Comparison of ENCODE assay signal across 17 cellular contexts in the genomic region with DNA sequence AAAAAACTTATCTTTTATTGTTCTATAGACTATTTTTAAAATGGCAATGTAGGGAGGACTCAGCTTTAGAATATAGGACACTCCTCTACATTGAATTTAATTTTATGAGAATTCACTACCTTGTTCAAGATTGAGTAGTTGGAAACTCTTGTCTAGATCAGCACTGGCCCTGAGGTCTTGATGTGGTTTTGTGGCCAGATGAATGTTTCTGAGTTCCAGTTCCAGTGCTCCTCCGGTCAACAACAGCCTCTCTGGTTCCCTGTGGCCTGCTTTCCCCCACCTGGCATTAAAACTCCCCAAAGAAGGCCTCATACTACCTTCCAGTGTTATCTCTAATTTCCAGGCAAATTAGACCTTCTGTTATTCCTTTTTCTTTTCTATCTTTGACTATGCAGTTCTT. TPM values are rescaled to one million over a fixed set of nuclear protein-coding genes. Genes with fewer than 3 reads are reported as not detected.
A peak's percentile ranks its signal among the peaks of the same experiment; 100 is the strongest.
DNase-seq lines count a peak whose midpoint lies in the region; ATAC-seq and TF ChIP-seq lines count a peak whose summit lies in the region.
"Had no signal": no experiment of that assay in that cellular context is flagged by ENCODE, and none has a peak within 500 bp of the region (broad histone marks: within the 10 kb centered on the region; RNA-seq: fewer than 3 reads in every experiment).

No MANE protein-coding gene starts in this region.

- no peaks in the 10 kb centered on the region for H3K36me3 ChIP-seq in BLaER1 treated with 17β-estradiol and CSF1 and Interleukin-3, amounts not matched to agents 10 nM and 100 nM
- no peaks in the 10 kb centered on the region for H3K36me3 ChIP-seq in OCI-LY7 (ENCODE audit: insufficient read depth, low read length)

- no peak overlapping the region for H3K4me3 ChIP-seq in BLaER1 treated with 17β-estradiol and CSF1 and Interleukin-3, amounts not matched to agents 10 nM and 100 nM
- H3K4me3 ChIP-seq in OCI-LY7 (ENCODE audit: low read depth, low read length, poor library complexity, severe bottlenecking): no peak overlapping the region
- H3K4me3 ChIP-seq: PC-9 had no signal

- H3K9me3 Mint-ChIP-seq in activated naive CD8-positive, alpha-beta T cell treated with anti-CD3 and anti-CD28 coated beads for 36 hours: no peaks in the 10 kb centered on the region
- no peaks in the 10 kb centered on the region for H3K9me3 Mint-ChIP-seq in natural killer cell

- H2AFZ ChIP-seq in OCI-LY7 (ENCODE audit: low read length): no peak overlapping the region
- H2AFZ ChIP-seq: PC-9 had no signal

- peaks cover 9 to 25% (median 12%) of the 10 kb centered on the region in 10 experiments; a peak in 19 of 20 replicates for H3K4me1 ChIP-seq in BLaER1 treated with 17β-estradiol and CSF1 and Interleukin-3, amounts not matched to agents 10 nM and 100 nM
- peaks cover 57% of the 10 kb centered on the region for H3K4me1 ChIP-seq in OCI-LY7 (ENCODE audit: insufficient read depth, low read length, poor library complexity, severe bottlenecking)

- POLR2A ChIA-PET in OCI-LY7 (lab: Charles Lee): interaction anchor here (0.7 to 1.7 kb wide), 4 partner anchors 15 to 22 kb away, joined by 3 to 4 read pairs (median 4); no protein-coding TSS in a partner anchor
- POLR2A ChIA-PET in RWPE1 (lab: Yijun Ruan, JAX; ENCODE audit: low non-redundant PET): no interaction called here

- H3K36me3 Mint-ChIP-seq in activated naive CD8-positive, alpha-beta T cell treated with anti-CD3 and anti-CD28 coated beads for 36 hours: no peaks in the 10 kb centered on the region
- H3K36me3 Mint-ChIP-seq in natural killer cell: peaks cover under 1% of the 10 kb centered on the region

- TF ChIP-seq CTCF in OCI-LY7 (conservative IDR thresholded peaks at IDR 0.05; ENCODE audit: low read length): no peak
- TF ChIP-seq CTCF in natural killer cell (IDR thresholded peaks at IDR 0.05): no peak
- TF ChIP-seq CTCF in RWPE1 (conservative IDR thresholded peaks at IDR 0.05; ENCODE audit: low read depth): no peak

- no peaks in the 10 kb centered on the region for H3K27me3 ChIP-seq in BLaER1 treated with 17β-estradiol and CSF1 and Interleukin-3, amounts not matched to agents 10 nM and 100 nM

- no peaks in the 10 kb centered on the region for H3K9me2 ChIP-seq in OCI-LY7 (ENCODE audit: insufficient read depth, low read length)

- H4K20me1 ChIP-seq in BLaER1 treated with 17β-estradiol and CSF1 and Interleukin-3, amounts not matched to agents 10 nM and 100 nM: no peaks in the 10 kb centered on the region
- no peaks in the 10 kb centered on the region for H4K20me1 ChIP-seq in OCI-LY7 (ENCODE audit: insufficient read depth, low read length)

- no peak overlapping the region for H3K27ac ChIP-seq in BLaER1 treated with 17β-estradiol and CSF1 and Interleukin-3, amounts not matched to agents 10 nM and 100 nM
- no peak overlapping the region for H3K27ac ChIP-seq in OCI-LY7 (ENCODE audit: low read depth, low read length, poor library complexity, severe bottlenecking)
- H3K27ac ChIP-seq in RWPE1: no peak overlapping the region
- H3K27ac ChIP-seq: PC-9 had no signal

- H3K9me3 ChIP-seq in BLaER1 treated with 17β-estradiol and CSF1 and Interleukin-3, amounts not matched to agents 10 nM and 100 nM (replicated peaks in 1 of 11): peaks cover 4 to 11% (median 7%) of the 10 kb centered on the region in 11 experiments; a peak in 21 of 22 replicates
- peaks cover 2% of the 10 kb centered on the region; the same call in 1 of the 2 replicates for H3K9me3 ChIP-seq in OCI-LY7 (ENCODE audit: low read length)

- intact Hi-C loops in OCI-LY7 (cut with micrococcal nuclease; ENCODE audit: unreplicated experiment) (no loop called here), natural killer cell (cut with micrococcal nuclease) (no loop called here)

- H3K27ac Mint-ChIP-seq in activated naive CD8-positive, alpha-beta T cell treated with anti-CD3 and anti-CD28 coated beads for 36 hours: peak overlapping the region; percentile 40
- no peak overlapping the region for H3K27ac Mint-ChIP-seq in natural killer cell

- H3K4me1 Mint-ChIP-seq in activated naive CD8-positive, alpha-beta T cell treated with anti-CD3 and anti-CD28 coated beads for 36 hours: peaks cover 31% of the 10 kb centered on the region
- H3K4me1 Mint-ChIP-seq in natural killer cell: peaks cover 0 to 4% of the 10 kb centered on the region in 2 donors

- H3K4me3 Mint-ChIP-seq in activated naive CD8-positive, alpha-beta T cell treated with anti-CD3 and anti-CD28 coated beads for 36 hours: no peak overlapping the region
- H3K4me3 Mint-ChIP-seq in natural killer cell: no peak overlapping the region

- H3K79me2 ChIP-seq in OCI-LY7 (ENCODE audit: insufficient read depth, low read depth, low read length): no peaks in the 10 kb centered on the region

- H3K4me2 ChIP-seq in BLaER1 treated with 17β-estradiol and CSF1 and Interleukin-3, amounts not matched to agents 10 nM and 100 nM: peak overlapping the region in 8 of 11 experiments; percentile 10 to 56 (median 24); a peak in 9 of 22 replicates
- peak overlapping the region; percentile 33 for H3K4me2 ChIP-seq in OCI-LY7 (ENCODE audit: low read length)
- H3K4me2 ChIP-seq: PC-9 had no signal

- peak; percentile 13 to 27 for DNase-seq in activated CD4-positive, alpha-beta T cell treated with anti-CD3 and anti-CD28 coated beads, Interleukin-2, amount 50 U/mL, for 48 hours
- no peak for DNase-seq in activated CD4-positive, alpha-beta T cell treated with anti-CD3 and anti-CD28 coated beads, Interleukin-2, amount 50 U/mL, for 4 hours
- no peak for DNase-seq in OCI-LY7 (ENCODE audit: low spot score)
- peak; percentile 46 for DNase-seq in activated naive CD8-positive, alpha-beta T cell treated with anti-CD3 and anti-CD28 coated beads for 36 hours
- DNase-seq in natural killer cell: no peak
- no peak for DNase-seq in NCI-H2171 (lab: John Stamatoyannopoulos, UW)
- no peak for DNase-seq in RWPE1 (ENCODE audit: low spot score)
- DNase-seq: DMS79 treated with DMSO at 0.1 percent for 48 hours, GF-D8, NCI-H1048, NCI-H146, NCI-H2081 treated with DMSO at 0.1 percent for 48 hours, NCI-H2227 treated with DMSO at 0.1 percent for 48 hours, NCI-H524 treated with DMSO at 0.1 percent for 48 hours, PC-9 had no signal

- ATAC-seq in natural killer cell: no peak
- ATAC-seq: Right ventricle myocardium inferior had no signal

- H3K27me3 Mint-ChIP-seq in activated naive CD8-positive, alpha-beta T cell treated with anti-CD3 and anti-CD28 coated beads for 36 hours: no peaks in the 10 kb centered on the region
- peaks cover 12 to 20% of the 10 kb centered on the region in 2 donors for H3K27me3 Mint-ChIP-seq in natural killer cell (ENCODE audit: low read depth in 2 of 2)

- no TSS peak for BruUV-seq in OCI-LY7 (replicated peaks; lab: Mats Ljungman, UMichigan)

- CTCF ChIA-PET in OCI-LY7 (lab: Charles Lee; ENCODE audit: unreplicated experiment) (no interaction called here), RWPE1 (lab: Yijun Ruan, JAX) (no interaction called here)

- H3K9ac ChIP-seq in BLaER1 treated with 17β-estradiol and CSF1 and Interleukin-3, amounts not matched to agents 10 nM and 100 nM: 0 out of 22 replicates have a peak overlapping the region, but pooled peaks of 1 of the 11 experiments have one; percentile 5

RNA-seq across cellular contexts. Expression of gene ANP32A, which starts 9.4 kb away (rescaled TPM):
- 232 and 282 TPM in 2 replicates for total RNA-seq in OCI-LY7 (2014; rRNA removed; shearing (Covaris generic))
- total RNA-seq in OCI-LY7 (2022) (563 and 580 TPM in 2 replicates), natural killer cell (100 to 1,000 TPM; 133 to 150 (median 148) TPM)
- total RNA-seq in activated naive CD8-positive, alpha-beta T cell treated with anti-CD3 and anti-CD28 coated beads for 36 hours: 100 to 1,000 TPM; 277 to 295 TPM

Comparison
In these comparisons a context has a peak if more than half of its experiments do, and no peak if none do; other contexts are left out.
1. DNase-seq: peak in activated CD4-positive, alpha-beta T cell treated with anti-CD3 and anti-CD28 coated beads, Interleukin-2, amount 50 U/mL, for 48 hours (2 of 2) and activated naive CD8-positive, alpha-beta T cell treated with anti-CD3 and anti-CD28 coated beads for 36 hours (single experiment); none in activated CD4-positive, alpha-beta T cell treated with anti-CD3 and anti-CD28 coated beads, Interleukin-2, amount 50 U/mL, for 4 hours (0 of 2), OCI-LY7 (single experiment), natural killer cell (single experiment), NCI-H2171 (single experiment) and RWPE1 (single experiment).